9 cellular contexts compared by ENCODE assay signal in genomic region chr3:36957862-36958686, GRCh38. TPM values are rescaled to one million over a fixed set of nuclear protein-coding genes. Genes with fewer than 3 reads are reported as not detected.
DNase-seq lines count a peak whose midpoint lies in the region; ATAC-seq, FAIRE-seq and TF ChIP-seq lines count a peak whose summit lies in the region.
"Had no signal": no experiment of that assay in that cellular context is flagged by ENCODE, and none has a peak within 500 bp of the region (broad histone marks: within the 10 kb centered on the region; RNA-seq: fewer than 3 reads in every experiment).

No MANE protein-coding gene starts in this region.

- H3K4me1 ChIP-seq in A549, result peaks cover 14% of the 10 kb centered on the region
- peaks cover 14% of the 10 kb centered on the region for H3K4me1 ChIP-seq in GM23248 (ENCODE audit: insufficient read depth)
- peaks cover 0 to 10% (median 0%) of the 10 kb centered on the region in 3 donors for H3K4me1 ChIP-seq in gastroesophageal sphincter
- H3K4me1 ChIP-seq in prostate gland (replicated peaks), result no peaks in the 10 kb centered on the region

- no peaks in the 10 kb centered on the region for H3K9me3 Mint-ChIP-seq in activated B cell treated with CpG ODN at 0.5 μM for 24 hours
- H3K9me3 Mint-ChIP-seq: naive B cell had no signal

- H3K4me3 ChIP-seq in A549 (peak overlapping the region; percentile 14; the same call in 1 of the 3 replicates), GM23248 (0 out of 2 replicates have a peak overlapping the region, but pooled peaks have one; percentile 12), gastroesophageal sphincter (no peak overlapping the region), prostate gland (no peak overlapping the region)

- H3K27me3 ChIP-seq in GM23248 (replicated peaks; ENCODE audit: insufficient read depth), result no peaks in the 10 kb centered on the region
- no peaks in the 10 kb centered on the region for H3K27me3 ChIP-seq in gastroesophageal sphincter
- H3K27me3 ChIP-seq in prostate gland (replicated peaks; ENCODE audit: insufficient read depth), result no peaks in the 10 kb centered on the region

- POLR2A ChIA-PET in A549 (lab: Yijun Ruan, JAX) (interaction anchor here (1.5 to 1.6 kb wide), 2 partner anchors 13 to 35 kb away, joined by 4 to 9 read pairs; partner anchors contain the start of genes EPM2AIP1, MLH1 and TRANK1), activated B cell treated with CpG ODN at 0.5 μM for 24 hours (lab: Charles Lee) (interaction anchor here (0.6 to 2.0 kb wide), 16 partner anchors 14 to 260 kb away, joined by 3 to 15 read pairs (median 5); partner anchors contain the start of genes EPM2AIP1, MLH1 and TRANK1)

- peak overlapping the region; percentile 33 for H3K27ac Mint-ChIP-seq in activated B cell treated with CpG ODN at 0.5 μM for 24 hours
- H3K27ac Mint-ChIP-seq: naive B cell had no signal

- TF ChIP-seq POLR2A in A549 (IDR thresholded peaks at IDR 0.05; ENCODE audit: low read length) (no peak), gastroesophageal sphincter (IDR thresholded peaks at IDR 0.05) (no peak), prostate gland (IDR thresholded peaks at IDR 0.05) (no peak)

- TF ChIP-seq EP300 in A549 (IDR thresholded peaks at IDR 0.05), result no peak
- TF ChIP-seq EP300 in gastroesophageal sphincter (IDR thresholded peaks at IDR 0.05), result no peak

- CTCF ChIA-PET in A549 (lab: Yijun Ruan, JAX), result interaction anchor here (0.7 to 3.3 kb wide), 41 partner anchors 10 to 992 kb away, joined by 3 to 23 read pairs (median 5); partner anchors contain the start of genes EPM2AIP1, MLH1 and TRANK1
- CTCF ChIA-PET in activated B cell treated with CpG ODN at 0.5 μM for 24 hours (lab: Charles Lee), result interaction anchor here (0.5 to 4.7 kb wide), 45 partner anchors 7 to 256 kb away, joined by 3 to 71 read pairs (median 5); partner anchors contain the start of genes EPM2AIP1, MLH1 and TRANK1

- no peak overlapping the region for H2AFZ ChIP-seq in GM23248

- in situ Hi-C loops in GM23248 (cut with MboI), result no loop called here

- 37% methylated on average over 3 of the region's 3 CpGs for WGBS in A549 (ENCODE audit: missing lambda C conversion rate)
- WGBS in GM23248 (ENCODE audit: low coverage in 1 of 2, low lambda C conversion rate in 2 of 2, missing lambda C conversion rate in 2 of 2), 2 experiments, result 67 to 71% methylated on average over 3 of the region's 3 CpGs
- WGBS in gastroesophageal sphincter (ENCODE audit: low coverage in 1 of 2), 2 donors, result 35 to 51% methylated on average over 3 of the region's 3 CpGs
- 36% methylated on average over 3 of the region's 3 CpGs for WGBS in prostate gland

- no peaks in the 10 kb centered on the region for H3K9me2 ChIP-seq in GM23248 (ENCODE audit: insufficient read depth)

- no peak for TF ChIP-seq RAD21 in A549 (conservative IDR thresholded peaks at IDR 0.05 in 1 of 2, IDR thresholded peaks at IDR 0.05 in 1 of 2)

- peaks cover 20% of the 10 kb centered on the region for H3K4me1 Mint-ChIP-seq in activated B cell treated with CpG ODN at 0.5 μM for 24 hours

- no peak for FAIRE-seq in A549 (lab: Jason Lieb, UNC)

- peak overlapping the region; percentile 1 to 52; a peak in 2 of 6 replicates for H3K27ac ChIP-seq in A549
- H3K27ac ChIP-seq in GM23248, result peak overlapping the region; percentile 45
- H3K27ac ChIP-seq in gastroesophageal sphincter, result no peak overlapping the region
- no peak overlapping the region for H3K27ac ChIP-seq in prostate gland

- H3K4me3 Mint-ChIP-seq in activated B cell treated with CpG ODN at 0.5 μM for 24 hours, result no peak overlapping the region
- H3K4me3 Mint-ChIP-seq: naive B cell had no signal

- no peak for TF ChIP-seq CTCF in A549 (IDR thresholded peaks at IDR 0.05)
- no peak for TF ChIP-seq CTCF in activated B cell treated with CpG ODN at 0.5 μM for 24 hours (IDR thresholded peaks at IDR 0.05)
- TF ChIP-seq CTCF in gastroesophageal sphincter (IDR thresholded peaks at IDR 0.05), result no peak
- TF ChIP-seq CTCF in prostate gland (IDR thresholded peaks at IDR 0.05), result no peak

- H3K79me2 ChIP-seq in GM23248 (ENCODE audit: insufficient read depth), result no peaks in the 10 kb centered on the region

- intact Hi-C loops in activated B cell treated with CpG ODN at 0.5 μM for 24 hours (cut with micrococcal nuclease), result loop anchor here (1.0 to 2.0 kb wide), 9 partner anchors 12 to 229 kb away; no protein-coding TSS in a partner anchor
- intact Hi-C loops in prostate gland (cut with DNase I), result loop anchor here (2.0 to 5.0 kb wide), 2 partner anchors 55 to 231 kb away; no protein-coding TSS in a partner anchor

- H3K36me3 Mint-ChIP-seq in activated B cell treated with CpG ODN at 0.5 μM for 24 hours (ENCODE audit: low read depth), result no peaks in the 10 kb centered on the region
- H3K36me3 Mint-ChIP-seq: naive B cell had no signal

- ATAC-seq in A549, result peak; percentile 63 to 76; a peak in 5 of 6 replicates
- no peak for ATAC-seq in activated B cell treated with CpG ODN at 0.5 μM for 24 hours (ENCODE audit: low read depth)
- no peak for ATAC-seq in gastroesophageal sphincter
- no peak for ATAC-seq in GM18873 (IDR thresholded peaks at IDR 0.05; ENCODE audit: low FRiP score, unreplicated experiment)
- no peak for ATAC-seq in GM19452 (IDR thresholded peaks at IDR 0.05; ENCODE audit: unreplicated experiment)

- peaks cover 11% of the 10 kb centered on the region for H3F3A ChIP-seq in GM23248 (ENCODE audit: insufficient read depth)

- H3K27me3 Mint-ChIP-seq in activated B cell treated with CpG ODN at 0.5 μM for 24 hours, result no peaks in the 10 kb centered on the region
- H3K27me3 Mint-ChIP-seq: naive B cell had no signal

- no peaks in the 10 kb centered on the region for H4K20me1 ChIP-seq in GM23248 (ENCODE audit: insufficient read depth)

- H3K4me2 ChIP-seq in A549 (peak overlapping the region; percentile 61), GM23248 (ENCODE audit: unreplicated experiment) (peak overlapping the region; percentile 59)

- DNase-seq in A549 (ENCODE audit: low read depth in 1 of 2, low spot score in 1 of 2) (peak; percentile 56 to 58), GM23248 (peak; percentile 80), activated B cell treated with CpG ODN at 0.5 μM for 24 hours (no peak), iris pigment epithelial cell (ENCODE audit: low read depth) (peak; percentile 75), prostate gland (ENCODE audit: low spot score) (no peak)

- H3K9me3 ChIP-seq in A549 (no peaks in the 10 kb centered on the region), GM23248 (ENCODE audit: low read depth) (no peaks in the 10 kb centered on the region), gastroesophageal sphincter (no peaks in the 10 kb centered on the region), prostate gland (no peaks in the 10 kb centered on the region)

- H3K9ac ChIP-seq in GM23248, result peak overlapping the region; percentile 35; the same call in 1 of the 2 replicates

- H3K36me3 ChIP-seq in GM23248 (ENCODE audit: low read depth) (no peaks in the 10 kb centered on the region), gastroesophageal sphincter (no peaks in the 10 kb centered on the region), prostate gland (no peaks in the 10 kb centered on the region)

TF ChIP-seq in A549, 52 proteins besides CTCF, POLR2A, EP300 and RAD21 (continues in another document):
- TF ChIP-seq RCOR1 (IDR thresholded peaks at IDR 0.05; ENCODE audit: low read depth, low read length), result no peak
- 0 out of 4 replicates have a peak, but pooled peaks of 1 of the 2 experiments have one; percentile 4 for TF ChIP-seq CEBPB (IDR thresholded peaks at IDR 0.05)
- TF ChIP-seq RFX5 (IDR thresholded peaks at IDR 0.05), result 0 out of 2 replicates have a peak, but pooled peaks have one; percentile 33
- no peak for TF ChIP-seq HOXA7 (CRISPR knock-in tag; IDR thresholded peaks at IDR 0.05)
- TF ChIP-seq CBX2 (IDR thresholded peaks at IDR 0.05; ENCODE audit: borderline replicate concordance, low read depth), result no peak
- TF ChIP-seq JUNB (IDR thresholded peaks at IDR 0.05), result peak; percentile 48; the same call in 1 of the 2 replicates
- no peak for TF ChIP-seq TP53 (CRISPR knock-in tag; IDR thresholded peaks at IDR 0.05)

RNA-seq across cellular contexts. Expression of gene TRANK1, which starts 13.2 kb away (rescaled TPM):
- 3.2 and 3.8 TPM in 2 replicates for polyA plus RNA-seq in A549 (2011; rRNA removed)
- 0.29 and 0.35 TPM in 2 replicates for polyA plus RNA-seq in A549 (2012; cell fraction: cytosol; rRNA removed)
- polyA plus RNA-seq in A549 (2012; cell fraction: nucleus; rRNA removed), result 1.1 and 1.4 TPM in 2 replicates
- polyA plus RNA-seq in A549 (2017; fragmentation: RNase III; extraction: RNeasy Plus Mini Kit Qiagen cat#74134 plus additional on column Dnase treatment), result 0.58 to 1.6 TPM (median 1.3 TPM) in 3 replicates
- 9.1 and 12.6 TPM in 2 replicates for polyA minus RNA-seq in A549 (2011; rRNA and poly(A)+ RNA removed)
- 6.6 and 10.3 TPM in 2 replicates for total RNA-seq in GM23248 (2014; rRNA removed; shearing (Covaris generic))
- 2.7 and 5.2 TPM in 2 replicates for polyA plus RNA-seq in GM23248 (2016; fragmentation: Nextera tagmentation; extraction: Ambion mirVana)
- total RNA-seq in activated B cell treated with CpG ODN at 0.5 μM for 24 hours, result 109 and 135 TPM in 2 replicates
- total RNA-seq in gastroesophageal sphincter, result 10 to 100 TPM in 1 of 4 donors, 1 to 10 TPM in 3; 4.9 to 12.3 (median 9.1) TPM
- 10 to 100 TPM in 1 of 2 donors, 1 to 10 TPM in 1; 9.4 to 17.4 TPM for total RNA-seq in prostate gland

RNA-seq across cellular contexts. Expression of gene EPM2AIP1, which starts 34.9 kb away (rescaled TPM):
- polyA plus RNA-seq in A549 (2011; rRNA removed), result 9.9 and 15.7 TPM in 2 replicates
- 2.3 and 2.8 TPM in 2 replicates for polyA plus RNA-seq in A549 (2012; cell fraction: cytosol; rRNA removed)
- 3.5 and 4.1 TPM in 2 replicates for polyA plus RNA-seq in A549 (2012; cell fraction: nucleus; rRNA removed)
- 10.3 to 11.1 TPM (median 10.3 TPM) in 3 replicates for polyA plus RNA-seq in A549 (2017; fragmentation: RNase III; extraction: RNeasy Plus Mini Kit Qiagen cat#74134 plus additional on column Dnase treatment)
- 9.1 and 10.2 TPM in 2 replicates for polyA minus RNA-seq in A549 (2011; rRNA and poly(A)+ RNA removed)
- total RNA-seq in GM23248 (2014; rRNA removed; shearing (Covaris generic)), result 9.5 and 20.2 TPM in 2 replicates
- polyA plus RNA-seq in GM23248 (2016; fragmentation: Nextera tagmentation; extraction: Ambion mirVana), result 7.5 and 8.7 TPM in 2 replicates
- 30.1 and 30.7 TPM in 2 replicates for total RNA-seq in activated B cell treated with CpG ODN at 0.5 μM for 24 hours
- 10 to 100 TPM in 2 of 4 donors, 1 to 10 TPM in 2; 7.6 to 20.2 (median 13.5) TPM for total RNA-seq in gastroesophageal sphincter
- 10 to 100 TPM; 13.8 to 14.2 TPM for total RNA-seq in prostate gland

RNA-seq across cellular contexts. Expression of gene MLH1, which starts 35.2 kb away (rescaled TPM):
- polyA plus RNA-seq in A549 (2011; rRNA removed) (70.2 and 73.1 TPM in 2 replicates), A549 (2017; fragmentation: RNase III; extraction: RNeasy Plus Mini Kit Qiagen cat#74134 plus additional on column Dnase treatment) (60.8 to 62.2 TPM (median 61.8 TPM) in 3 replicates), GM23248 (2016; fragmentation: Nextera tagmentation; extraction: Ambion mirVana) (27.8 and 28.9 TPM in 2 replicates)
- polyA plus RNA-seq in A549 (2012; cell fraction: cytosol; rRNA removed), result 31.9 and 33.7 TPM in 2 replicates
- 29.6 and 45.2 TPM in 2 replicates for polyA plus RNA-seq in A549 (2012; cell fraction: nucleus; rRNA removed)
- 54.6 and 57.9 TPM in 2 replicates for polyA minus RNA-seq in A549 (2011; rRNA and poly(A)+ RNA removed)
- 25.8 and 36.3 TPM in 2 replicates for total RNA-seq in GM23248 (2014; rRNA removed; shearing (Covaris generic))
- total RNA-seq in activated B cell treated with CpG ODN at 0.5 μM for 24 hours (45.8 and 46.2 TPM in 2 replicates), gastroesophageal sphincter (10 to 100 TPM; 30.7 to 39.1 (median 33.5) TPM), prostate gland (10 to 100 TPM; 49.5 to 50.3 TPM)

Comparison
In these comparisons a context has a peak if more than half of its experiments do, and no peak if none do; other contexts are left out.
1. ATAC-seq: peak in A549 (2 of 2); none in activated B cell treated with CpG ODN at 0.5 μM for 24 hours (single experiment), gastroesophageal sphincter (single experiment), GM18873 (single experiment) and GM19452 (single experiment).
2. DNase-seq: peak in A549 (2 of 2), GM23248 (single experiment) and iris pigment epithelial cell (single experiment); none in activated B cell treated with CpG ODN at 0.5 μM for 24 hours (single experiment) and prostate gland (single experiment).
3. H3K27ac ChIP-seq: peak in A549 (2 of 2) and GM23248 (single experiment); none in gastroesophageal sphincter (0 of 4) and prostate gland (0 of 2).
4. H3K4me3 ChIP-seq: peak in A549 (single experiment) and GM23248 (single experiment); none in gastroesophageal sphincter (0 of 2) and prostate gland (0 of 2).